Comparison of ENCODE assay signal across 29 cellular contexts in genomic region chr2:37274354-37274965, GRCh38. TPM values are rescaled to one million over a fixed set of nuclear protein-coding genes. Genes with fewer than 3 reads are reported as not detected.
DNase-seq lines count a peak whose midpoint lies in the region; ATAC-seq and TF ChIP-seq lines count a peak whose summit lies in the region.
"Had no signal": no experiment of that assay in that cellular context is flagged by ENCODE, and none has a peak within 500 bp of the region (broad histone marks: within the 10 kb centered on the region; RNA-seq: fewer than 3 reads in every experiment).

No MANE protein-coding gene starts in this region.

- TF ChIP-seq EP300 in transverse colon (IDR thresholded peaks at IDR 0.05; ENCODE audit: low read depth) = no peak

- in situ Hi-C loops in transverse colon (cut with MboI; ENCODE audit: low pct_ligation_motif_present in 1 of 4, low pct_unique_long_range_greater_than_20kb in 1 of 4, low sequenced_read_pairs in 3 of 4) = no loop called here

- 56 to 82% methylated on average over 5 to 6 of the region's 6 CpGs for WGBS in transverse colon (ENCODE audit: low coverage in 1 of 2), 2 donors

- no peaks in the 10 kb centered on the region for H3K27me3 ChIP-seq in transverse colon
- H3K27me3 ChIP-seq: body of pancreas, foreskin keratinocyte, heart right ventricle, right lobe of liver had no signal

- TF ChIP-seq CTCF in fibroblast of villous mesenchyme (IDR thresholded peaks at IDR 0.05; ENCODE audit: insufficient read depth, low read depth, low read length) (no peak), transverse colon (IDR thresholded peaks at IDR 0.05) (no peak)

- H3K4me3 ChIP-seq in fibroblast of villous mesenchyme (ENCODE audit: low read depth, low read length) (no peak overlapping the region), transverse colon (no peak overlapping the region)
- H3K4me3 ChIP-seq: body of pancreas, heart right ventricle, right lobe of liver had no signal

- H3K36me3 ChIP-seq in transverse colon = peaks cover 0 to 28% (median 9%) of the 10 kb centered on the region in 4 donors

- H3K27ac ChIP-seq in transverse colon = peak overlapping the region in 3 of 4 donors; percentile 24 to 32 (median 31)
- H3K27ac ChIP-seq: body of pancreas, foreskin keratinocyte, heart right ventricle, right lobe of liver had no signal

- no peak for ATAC-seq in HG02759 (IDR thresholded peaks at IDR 0.05; ENCODE audit: unreplicated experiment)
- ATAC-seq: activated naive CD8-positive, alpha-beta T cell treated with anti-CD3 and anti-CD28 coated beads, Interleukin-2, amount 50 U/mL, for 24 hours; body of pancreas; foreskin keratinocyte; heart right ventricle; left cardiac atrium; right lobe of liver; stimulated activated memory B cell treated with anti-CD40 and anti-IgM and Interleukin-4, amounts not matched to agents 10 μg/mL and 1 μg/mL and 100 μg/mL, for 72 hours; WTC11 had no signal

- intact Hi-C loops in transverse colon (cut with DNase I; ENCODE audit: low total_unique reads) = no loop called here

- no peak for TF ChIP-seq POLR2A in transverse colon (IDR thresholded peaks at IDR 0.05)

- peak; percentile 20 for DNase-seq in NOMO-1 treated with DMSO at 0.1 percent for 48 hours (lab: John Stamatoyannopoulos, UW; ENCODE audit: unreplicated experiment)
- no peak for DNase-seq in NOMO-1 treated with dmso at 0.1 percent for 144 hours (lab: John Stamatoyannopoulos, UW; ENCODE audit: unreplicated experiment)
- peak; percentile 36 for DNase-seq in MV-4-11 (lab: John Stamatoyannopoulos, UW)
- peak; percentile 48 for DNase-seq in fibroblast of villous mesenchyme (ENCODE audit: low read depth)
- no peak for DNase-seq in transverse colon
- no peak for DNase-seq in NCI-H510A (lab: John Stamatoyannopoulos, UW)
- no peak for DNase-seq in NCI-H524 treated with DMSO at 0.1 percent for 48 hours (lab: John Stamatoyannopoulos, UW)
- DNase-seq: 8988T; activated CD4-positive, alpha-beta T cell treated with anti-CD3 and anti-CD28 coated beads, Interleukin-2, amount 10 ng/mL, durations not matched to agents 7 days and 5 days; activated gamma-delta T cell treated with Interleukin-2 at 50 U/mL for 16 hours; activated naive CD8-positive, alpha-beta T cell treated with anti-CD3 and anti-CD28 coated beads, Interleukin-2, amount 50 U/mL, for 24 hours; activated T-cell treated with anti-CD3 and anti-CD28 coated beads, Interleukin-2, amount 50 U/mL, for 24 hours; body of pancreas; CD8-positive, alpha-beta memory T cell; DMS153; foreskin keratinocyte; HCEC 1CT; heart right ventricle; left cardiac atrium; mammary epithelial cell; NCI-H1417 treated with DMSO at 0.1 percent for 48 hours; NCI-H82; posterior cingulate gyrus; right lobe of liver; stimulated activated CD4-positive, alpha-beta T cell treated with anti-CD3 and anti-CD28 coated beads, Interleukin-4, amount 100 ng/mL, for 24 hours; T-helper 9 cell had no signal

- no peaks in the 10 kb centered on the region for H3K9me3 ChIP-seq in transverse colon
- H3K9me3 ChIP-seq: body of pancreas, heart right ventricle, right lobe of liver had no signal

- H3K4me1 ChIP-seq in transverse colon = peaks cover 0 to 5% (median 0%) of the 10 kb centered on the region in 4 donors
- H3K4me1 ChIP-seq: body of pancreas, foreskin keratinocyte, heart right ventricle, right lobe of liver had no signal

RNA-seq across cellular contexts. Expression of gene NDUFAF7, which starts 43.0 kb away (rescaled TPM):
- 9.7 and 13.0 TPM in 2 replicates for total RNA-seq in fibroblast of villous mesenchyme
- 10 to 100 TPM in 3 of 4 donors, 1 to 10 TPM in 1; 1.9 to 21.6 (median 16.5) TPM for total RNA-seq in transverse colon

RNA-seq across cellular contexts. Expression of gene CEBPZ, which starts 43.1 kb away (rescaled TPM):
- 29.0 and 44.9 TPM in 2 replicates for total RNA-seq in fibroblast of villous mesenchyme
- total RNA-seq in transverse colon = 100 to 1,000 TPM in 1 of 4 donors, 10 to 100 TPM in 2, 1 to 10 TPM in 1; 9.4 to 235 (median 33.7) TPM

RNA-seq across cellular contexts. Expression of gene PRKD3, which starts 50.2 kb away (rescaled TPM):
- total RNA-seq in fibroblast of villous mesenchyme (59.9 and 85.9 TPM in 2 replicates), transverse colon (10 to 100 TPM in 3 of 4 donors, 1 to 10 TPM in 1; 2.6 to 83.8 (median 28.6) TPM)

Comparison
In these comparisons a context has a peak if more than half of its experiments do, and no peak if none do; other contexts are left out.
1. DNase-seq: peak in NOMO-1 treated with DMSO at 0.1 percent for 48 hours (single experiment), MV-4-11 (single experiment) and fibroblast of villous mesenchyme (single experiment); none in NOMO-1 treated with dmso at 0.1 percent for 144 hours (single experiment), transverse colon (single experiment), NCI-H510A (single experiment) and NCI-H524 treated with DMSO at 0.1 percent for 48 hours (single experiment).